In the genomic region with DNA sequence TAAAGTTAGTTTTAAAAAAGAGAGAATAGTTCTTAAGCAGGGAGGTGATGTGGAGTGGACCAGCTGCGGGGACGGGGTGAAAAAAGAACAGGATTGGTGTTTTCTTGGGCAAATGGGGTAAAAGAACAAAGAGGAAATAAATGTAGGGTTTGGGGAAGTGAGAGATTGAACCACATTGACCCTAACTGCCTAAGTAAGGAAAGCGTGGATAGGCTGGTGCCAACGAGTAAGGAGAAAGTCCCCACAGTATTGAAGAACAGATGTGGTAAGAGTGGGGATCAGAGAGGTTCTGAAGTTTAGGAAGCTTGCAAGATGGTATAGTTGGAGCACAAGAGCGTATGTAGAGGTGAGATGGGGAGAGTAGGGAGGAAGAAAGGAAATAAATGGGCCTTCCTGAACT, we compare ENCODE assay signal across 13 cellular contexts. TPM values are rescaled to one million over a fixed set of nuclear protein-coding genes. Genes with fewer than 3 reads are reported as not detected.
A peak's percentile ranks its signal among the peaks of the same experiment; 100 is the strongest.
DNase-seq lines count a peak whose midpoint lies in the region; ATAC-seq, FAIRE-seq and TF ChIP-seq lines count a peak whose summit lies in the region.
"Had no signal": no experiment of that assay in that cellular context is flagged by ENCODE, and none has a peak within 500 bp of the region (broad histone marks: within the 10 kb centered on the region; RNA-seq: fewer than 3 reads in every experiment).

No MANE protein-coding gene starts in this region.

- H2BK20ac ChIP-seq in H9 (ENCODE audit: low read depth, low read length, poor library complexity, severe bottlenecking) = no peak overlapping the region

- no peak overlapping the region for H2BK120ac ChIP-seq in H9 (ENCODE audit: low read depth, low read length, poor library complexity, severe bottlenecking)

- H2BK15ac ChIP-seq in H9 (ENCODE audit: low read depth, low read length) = no peak overlapping the region

- H3K36me3 Mint-ChIP-seq in H9 (ENCODE audit: insufficient read depth in 1 of 3, low read depth in 3 of 3) = peaks cover 2 to 9% (median 6%) of the 10 kb centered on the region in 3 experiments; a peak in 5 of 7 replicates
- peaks cover 0 to 22% (median 2%) of the 10 kb centered on the region in 5 donors for H3K36me3 Mint-ChIP-seq in naive thymus-derived CD4-positive, alpha-beta T cell

- no peak overlapping the region for H2AK5ac ChIP-seq in H9 (ENCODE audit: insufficient read length, low read length)

- CTCF ChIA-PET in naive thymus-derived CD4-positive, alpha-beta T cell (lab: Charles Lee) = no interaction called here

- FAIRE-seq in GM12892 (lab: Jason Lieb, UNC) = no peak

- H3K23me2 ChIP-seq in H9 (ENCODE audit: insufficient read length, low read depth, low read length, poor library complexity, severe bottlenecking) = no peaks in the 10 kb centered on the region

- peaks cover 0 to 4% (median 0%) of the 10 kb centered on the region in 3 experiments for H3K36me3 ChIP-seq in naive thymus-derived CD4-positive, alpha-beta T cell (ENCODE audit: control insufficient read depth in 2 of 3, insufficient read depth in 3 of 3, low read length in 3 of 3)

- H3K79me1 ChIP-seq in H9 (ENCODE audit: insufficient read depth, low read depth, low read length, poor library complexity, severe bottlenecking) = peaks cover 13% of the 10 kb centered on the region

- no peaks in the 10 kb centered on the region for H3K27me3 Mint-ChIP-seq in H9 (ENCODE audit: low read depth)
- no peaks in the 10 kb centered on the region for H3K27me3 Mint-ChIP-seq in naive thymus-derived CD4-positive, alpha-beta T cell

- peaks cover 42% of the 10 kb centered on the region; the same call in 1 of the 2 replicates for H3K79me2 ChIP-seq in H9 (ENCODE audit: insufficient read depth, low read length)

- H4K5ac ChIP-seq in H9 (ENCODE audit: insufficient read length, low read depth, low read length) = no peak overlapping the region

- no peak overlapping the region for H3K4me2 ChIP-seq in H9 (ENCODE audit: insufficient read depth, insufficient read length, low read length)

- H3K4me1 Mint-ChIP-seq in H9 = peaks cover 23 to 28% of the 10 kb centered on the region in 2 experiments
- peaks cover 60 to 91% (median 79%) of the 10 kb centered on the region in 7 donors for H3K4me1 Mint-ChIP-seq in naive thymus-derived CD4-positive, alpha-beta T cell

- peak; percentile 79 to 81 for DNase-seq in AML-193 (lab: John Stamatoyannopoulos, UW)
- DNase-seq in H9 = no peak
- no peak for DNase-seq in naive thymus-derived CD4-positive, alpha-beta T cell
- no peak for DNase-seq in GM12892 (ENCODE audit: insufficient read length)
- no peak for DNase-seq in superior temporal gyrus (ENCODE audit: extremely low spot score)
- DNase-seq: activated CD8-positive, alpha-beta memory T cell treated with anti-CD3 and anti-CD28 coated beads, Interleukin-2, amount 50 U/mL, for 48 hours; caudate nucleus; stimulated activated CD8-positive, alpha-beta memory T cell treated with anti-CD3 and anti-CD28 coated beads, Interleukin-4, amount 100 ng/mL, for 48 hours had no signal

- 100% methylated on average over 2 of the region's 5 CpGs for WGBS in H9 (ENCODE audit: extremely low coverage, insufficient read length, low lambda C conversion rate)

- H3K14ac ChIP-seq in H9 (ENCODE audit: insufficient read depth, low read length) = no peak overlapping the region

- ATAC-seq in naive thymus-derived CD4-positive, alpha-beta T cell = peak; percentile 79
- ATAC-seq in GM21825 (IDR thresholded peaks at IDR 0.05; ENCODE audit: unreplicated experiment) (no peak), GM18867 (IDR thresholded peaks at IDR 0.05; ENCODE audit: unreplicated experiment) (no peak)

- H3K18ac ChIP-seq in H9 (ENCODE audit: insufficient read length, low read depth, low read length) = no peak overlapping the region

- H3K9me3 ChIP-seq in H9 (ENCODE audit: control insufficient read depth, low read depth, low read length) = no peaks in the 10 kb centered on the region
- no peaks in the 10 kb centered on the region for H3K9me3 ChIP-seq in naive thymus-derived CD4-positive, alpha-beta T cell (ENCODE audit: control insufficient read depth in 2 of 3, low read length in 3 of 3)
- H3K9me3 ChIP-seq: BE2C had no signal

- no peak for TF ChIP-seq POLR2A in GM12892 (IDR thresholded peaks at IDR 0.05; ENCODE audit: low read depth, low read length)

- peak overlapping the region; percentile 3 to 50 (median 25); a peak in 5 of 7 replicates for H3K27ac Mint-ChIP-seq in H9
- H3K27ac Mint-ChIP-seq in naive thymus-derived CD4-positive, alpha-beta T cell = peak overlapping the region in 7 of 9 donors; percentile 0 to 47 (median 17)

- POLR2A ChIA-PET in naive thymus-derived CD4-positive, alpha-beta T cell (lab: Charles Lee) = no interaction called here

- H3K4me1 ChIP-seq in H9 (ENCODE audit: insufficient read depth, low read length) = peaks cover 7% of the 10 kb centered on the region; the same call in 1 of the 2 replicates
- peaks cover 19 to 37% of the 10 kb centered on the region in 2 donors for H3K4me1 ChIP-seq in naive thymus-derived CD4-positive, alpha-beta T cell (ENCODE audit: control insufficient read depth in 2 of 2, insufficient read depth in 2 of 2, low read length in 2 of 2)

- no peak overlapping the region for H3K4me3 ChIP-seq in naive thymus-derived CD4-positive, alpha-beta T cell (ENCODE audit: low read length)
- H3K4me3 ChIP-seq: skin epidermis had no signal

- no peak overlapping the region for H3T11ph ChIP-seq in H9 (ENCODE audit: low read length)

- H4K8ac ChIP-seq in H9 (replicated peaks; ENCODE audit: insufficient read length, low read depth, low read length) = no peak overlapping the region

- no peaks in the 10 kb centered on the region for H4K20me1 ChIP-seq in H9 (ENCODE audit: control insufficient read depth, insufficient read depth, insufficient read length)

- no peak overlapping the region for H3K23ac ChIP-seq in H9 (ENCODE audit: insufficient read length, low read depth, low read length)

- no peak overlapping the region for H3K4ac ChIP-seq in H9 (ENCODE audit: low read depth, low read length)

- H3K9ac ChIP-seq in H9 (ENCODE audit: extremely low read depth, insufficient read length, low read length) = no peak overlapping the region

- intact Hi-C loops in naive thymus-derived CD4-positive, alpha-beta T cell (cut with micrococcal nuclease) = no loop called here

- no peak overlapping the region for H4K91ac ChIP-seq in H9 (ENCODE audit: insufficient read length, low read depth, low read length)

- H3K4me3 Mint-ChIP-seq in H9 = no peak overlapping the region
- peak overlapping the region in 6 of 10 donors; percentile 0 to 22 (median 2) for H3K4me3 Mint-ChIP-seq in naive thymus-derived CD4-positive, alpha-beta T cell

- H3K27me3 ChIP-seq in H9 (ENCODE audit: insufficient read depth, low read length) = no peaks in the 10 kb centered on the region
- H3K27me3 ChIP-seq in naive thymus-derived CD4-positive, alpha-beta T cell (ENCODE audit: control insufficient read depth in 2 of 2, insufficient read depth in 2 of 2, low read length in 2 of 2) = no peaks in the 10 kb centered on the region
- H3K27me3 ChIP-seq: BE2C had no signal

- no peak overlapping the region for H3K27ac ChIP-seq in H9 (ENCODE audit: insufficient read length, low read depth, low read length)
- peak overlapping the region; percentile 81 for H3K27ac ChIP-seq in VCaP
- H3K27ac ChIP-seq in naive thymus-derived CD4-positive, alpha-beta T cell (ENCODE audit: low read depth, low read length) = no peak overlapping the region

- no peak overlapping the region for H2AFZ ChIP-seq in H9 (ENCODE audit: low read length)

- H2BK12ac ChIP-seq in H9 (ENCODE audit: insufficient read length, low read depth, low read length) = no peak overlapping the region

- TF ChIP-seq CTCF in H9 (conservative IDR thresholded peaks at IDR 0.05) = no peak
- TF ChIP-seq CTCF in VCaP (conservative IDR thresholded peaks at IDR 0.05) = no peak

- H3K56ac ChIP-seq in H9 (ENCODE audit: insufficient read length, low read depth, low read length) = no peak overlapping the region

- H3K9me3 Mint-ChIP-seq in H9 = no peaks in the 10 kb centered on the region
- no peaks in the 10 kb centered on the region for H3K9me3 Mint-ChIP-seq in naive thymus-derived CD4-positive, alpha-beta T cell

- H2BK5ac ChIP-seq in H9 (ENCODE audit: insufficient read length, low read length) = no peak overlapping the region

RNA-seq across cellular contexts. Expression of a gene that starts 17.0 kb away (rescaled TPM):
- total RNA-seq in H9 (2021) = 87.6 and 93.3 TPM in 2 replicates
- 10 to 100 TPM; 64.1 to 79.8 (median 69.5) TPM for total RNA-seq in naive thymus-derived CD4-positive, alpha-beta T cell
- polyA plus RNA-seq in naive thymus-derived CD4-positive, alpha-beta T cell = 10 to 100 TPM; 17.6 to 18.0 TPM
- polyA plus RNA-seq in GM12892 (2012; ENCODE audit: missing spikeins) = 25.8 TPM

RNA-seq across cellular contexts. Expression of a gene that starts 52.4 kb away (rescaled TPM):
- 2.4 and 3.1 TPM in 2 replicates for total RNA-seq in H9 (2021)
- total RNA-seq in naive thymus-derived CD4-positive, alpha-beta T cell = 1 to 10 TPM; 1.4 to 7.3 (median 3.1) TPM
- polyA plus RNA-seq in naive thymus-derived CD4-positive, alpha-beta T cell = 10 to 100 TPM in 1 of 2 donors, 1 to 10 TPM in 1; 6.2 to 10.1 TPM
- polyA plus RNA-seq in GM12892 (2012; ENCODE audit: missing spikeins) = 2.2 TPM

Comparison
In these comparisons a context has a peak if more than half of its experiments do, and no peak if none do; other contexts are left out.
1. DNase-seq: peak in AML-193 (2 of 2); none in H9 (single experiment), naive thymus-derived CD4-positive, alpha-beta T cell (0 of 9), GM12892 (single experiment) and superior temporal gyrus (single experiment).
2. H3K4me3 Mint-ChIP-seq: peak in naive thymus-derived CD4-positive, alpha-beta T cell (6 of 10); none in H9 (0 of 2).